ENCODE assay signal across 7 cellular contexts in the genomic region with DNA sequence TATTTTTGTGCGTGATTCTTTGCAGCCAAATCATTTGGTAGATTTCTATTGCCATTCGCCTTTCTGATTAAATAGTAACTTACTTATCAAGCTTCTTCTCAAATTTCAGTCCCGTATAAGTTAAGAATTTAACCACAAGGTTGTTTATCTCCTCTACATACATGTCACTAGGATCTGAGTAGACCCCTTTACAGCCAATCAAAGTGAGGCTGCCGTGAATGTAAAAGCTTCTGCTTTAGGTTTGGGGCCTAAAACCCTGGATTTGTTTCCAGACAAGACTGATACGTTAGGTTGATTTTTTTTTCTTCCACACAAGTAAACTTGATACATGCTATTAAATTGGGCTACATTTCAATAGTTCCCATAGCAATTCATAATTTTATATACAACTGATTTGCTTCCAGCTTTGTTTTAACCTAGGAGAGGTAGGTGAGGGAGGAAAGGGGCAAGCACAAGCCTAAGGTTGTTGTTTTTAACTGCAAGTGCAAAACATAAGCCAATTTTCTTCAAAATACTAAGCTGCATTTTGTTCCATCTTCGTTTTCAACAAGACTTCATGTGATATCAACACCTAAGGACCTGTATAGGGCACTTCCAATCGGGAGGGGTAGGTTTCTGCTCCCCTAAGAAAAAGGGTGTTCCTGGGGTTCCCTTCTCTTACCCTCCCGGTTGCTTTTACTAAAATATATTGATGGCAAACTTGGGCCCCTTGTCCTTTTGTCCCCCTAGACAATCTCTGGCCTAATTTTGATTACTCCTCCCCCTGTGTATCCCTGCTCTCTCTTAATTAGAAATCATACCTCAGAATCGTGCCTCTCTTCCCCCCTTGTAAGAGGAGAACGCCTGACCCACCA. TPM values are rescaled to one million over a fixed set of nuclear protein-coding genes. Genes with fewer than 3 reads are reported as not detected.
DNase-seq lines count a peak whose midpoint lies in the region; ATAC-seq and TF ChIP-seq lines count a peak whose summit lies in the region.

No MANE protein-coding gene starts in this region.

- H3K9ac ChIP-seq in stomach smooth muscle (ENCODE audit: low read length in 2 of 2), result peak overlapping the region; percentile 88 to 93

- TF ChIP-seq CTCF in GM12864 (IDR thresholded peaks at IDR 0.05; ENCODE audit: low read depth, low read length, missing control alignments) (no peak), adrenal gland (IDR thresholded peaks at IDR 0.05) (no peak)

- H3K9me3 ChIP-seq in adrenal gland (replicated peaks in 1 of 3) (no peaks in the 10 kb centered on the region), stomach smooth muscle (ENCODE audit: control insufficient read depth in 2 of 2, low read length in 2 of 2) (no peaks in the 10 kb centered on the region)

- no peak for ATAC-seq in GM21786 (IDR thresholded peaks at IDR 0.05; ENCODE audit: unreplicated experiment)

- H3K27ac ChIP-seq in adrenal gland (peak overlapping the region; percentile 49 to 93 (median 92)), stomach smooth muscle (ENCODE audit: low read length) (peak overlapping the region; percentile 85)

- 1 to 2% (median 2%) methylated on average over 10 of the region's 10 CpGs for WGBS in adrenal gland, 4 donors

- DNase-seq in GM12864 (ENCODE audit: low read depth), result no peak
- DNase-seq in MV-4-11 (lab: John Stamatoyannopoulos, UW), result peak; percentile 59
- DNase-seq in adrenal gland, result no peak
- peak; percentile 74 for DNase-seq in iris pigment epithelial cell (ENCODE audit: low read depth)
- no peak for DNase-seq in posterior cingulate gyrus

- H3K36me3 ChIP-seq in adrenal gland (replicated peaks in 1 of 2), result no peaks in the 10 kb centered on the region
- H3K36me3 ChIP-seq in stomach smooth muscle (ENCODE audit: control insufficient read depth in 2 of 2, insufficient read depth in 2 of 2, low read length in 2 of 2), result no peaks in the 10 kb centered on the region

- peak overlapping the region; percentile 92 for H3K4me3 ChIP-seq in GM12864 (ENCODE audit: low read depth, low read length)
- H3K4me3 ChIP-seq in adrenal gland, result peak overlapping the region; percentile 31 to 93 (median 90)
- H3K4me3 ChIP-seq in stomach smooth muscle (ENCODE audit: low read length in 2 of 2), result peak overlapping the region; percentile 86 to 96

- H3K27me3 ChIP-seq in adrenal gland, result no peaks in the 10 kb centered on the region
- no peaks in the 10 kb centered on the region for H3K27me3 ChIP-seq in stomach smooth muscle (ENCODE audit: control insufficient read depth in 1 of 2, insufficient read depth in 2 of 2, low read length in 2 of 2)

- peaks cover 16 to 21% of the 10 kb centered on the region in 2 donors for H3K4me1 ChIP-seq in adrenal gland (replicated peaks in 1 of 2)
- peaks cover 14% of the 10 kb centered on the region for H3K4me1 ChIP-seq in stomach smooth muscle (ENCODE audit: control insufficient read depth, insufficient read depth, low read length)

- TF ChIP-seq POLR2A in adrenal gland (IDR thresholded peaks at IDR 0.05), result no peak

- intact Hi-C loops in adrenal gland (cut with DNase I) (loop anchor here (5.0 kb wide), 2 partner anchors 88 to 93 kb away; a partner anchor contains a TSS), posterior cingulate gyrus (cut with DNase I) (loop anchor here (2.0 to 5.0 kb wide), 2 partner anchors 138 to 223 kb away; a partner anchor contains a TSS)

RNA-seq across cellular contexts. Expression of a gene that starts 1.7 kb away (rescaled TPM):
- 10 to 100 TPM; 30.8 to 63.1 (median 37.9) TPM for total RNA-seq in adrenal gland
- polyA plus RNA-seq in adrenal gland, result 10 to 100 TPM; 20.1 to 57.7 (median 26.4) TPM

Comparison
In these comparisons a context has a peak if more than half of its experiments do, and no peak if none do; other contexts are left out.
1. DNase-seq: peak in MV-4-11 (single experiment) and iris pigment epithelial cell (single experiment); none in GM12864 (single experiment), adrenal gland (0 of 7) and posterior cingulate gyrus (0 of 10).
2. Peak in every context shown above with its lines, with median percentiles within 50 percentile points of each other: H3K4me3 ChIP-seq.